13 cellular contexts compared by ENCODE assay signal in the genomic region with DNA sequence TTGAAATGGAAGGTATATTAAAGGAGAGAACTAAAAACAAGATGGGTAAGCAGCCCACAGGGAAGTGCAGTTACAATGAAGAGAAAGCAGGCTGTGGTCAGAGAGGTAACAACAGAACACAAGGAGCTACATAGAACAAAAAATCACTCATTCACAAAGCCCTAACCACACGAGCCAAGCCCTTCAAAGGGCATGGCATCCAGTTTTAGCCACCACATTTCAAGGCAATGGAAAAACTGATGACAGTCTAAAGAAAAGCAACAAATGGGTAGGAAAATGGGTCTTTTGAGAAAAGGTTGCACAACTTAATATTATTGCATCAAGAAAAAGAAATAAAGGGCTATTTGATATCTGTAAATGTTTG. TPM values are rescaled to one million over a fixed set of nuclear protein-coding genes. Genes with fewer than 3 reads are reported as not detected.
"Had no signal": no experiment of that assay in that cellular context is flagged by ENCODE, and none has a peak within 500 bp of the region (broad histone marks: within the 10 kb centered on the region; RNA-seq: fewer than 3 reads in every experiment).

No MANE protein-coding gene starts in this region.

- H3K4me1 ChIP-seq: colonic mucosa, testis had no signal

- H3K27me3 ChIP-seq: colonic mucosa, testis had no signal

- DNase-seq: activated CD4-positive, alpha-beta T cell treated with anti-CD3 and anti-CD28 coated beads, Interleukin-2, amount 50 U/mL, for 1 hour; activated CD8-positive, alpha-beta memory T cell treated with anti-CD3 and anti-CD28 coated beads, Interleukin-2, amount 10 ng/mL, durations not matched to agents 7 days and 5 days; activated effector memory CD4-positive, alpha-beta T cell treated with anti-CD3 and anti-CD28 coated beads, Interleukin-2, amount 50 U/mL, for 16 hours; activated T-cell treated with anti-CD3 and anti-CD28 coated beads, Interleukin-2, amount 50 U/mL, for 24 hours; colonic mucosa; effector CD4-positive, alpha-beta T cell; left ventricle myocardium superior; stimulated activated CD4-positive, alpha-beta T cell treated with anti-CD3 and anti-CD28 coated beads, Interleukin-12 subunit alpha, Interleukin-12 subunit beta, amount 100 ng/mL, for 4 hours; stimulated activated naive CD4-positive, alpha-beta T cell; testis had no signal

- ATAC-seq: activated CD8-positive, alpha-beta memory T cell treated with anti-CD3 and anti-CD28 coated beads, Interleukin-2, amount 10 ng/mL, durations not matched to agents 7 days and 5 days; left ventricle myocardium superior had no signal

- H3K36me3 ChIP-seq: colonic mucosa had no signal

- H3K4me3 ChIP-seq: colonic mucosa, SK-N-MC, testis had no signal

- H3K27ac ChIP-seq: colonic mucosa, SK-N-MC, testis had no signal

- H3K9me3 ChIP-seq: colonic mucosa, testis had no signal

RNA-seq across cellular contexts. Expression of gene KDR, which starts 37.5 kb away (rescaled TPM):
- total RNA-seq: activated CD8-positive, alpha-beta memory T cell treated with anti-CD3 and anti-CD28 coated beads, Interleukin-2, amount 10 ng/mL, durations not matched to agents 7 days and 5 days; activated naive CD4-positive, alpha-beta T cell treated with anti-CD3 and anti-CD28 coated beads, Interleukin-2, amount 50 U/mL, for 72 hours had no signal
- polyA plus RNA-seq: keratinocyte had no signal
